ENCODE assay signal across 8 cellular contexts in genomic region chr22:24772493-24773220, GRCh38. TPM values are rescaled to one million over a fixed set of nuclear protein-coding genes. Genes with fewer than 3 reads are reported as not detected.
DNase-seq lines count a peak whose midpoint lies in the region; ATAC-seq and TF ChIP-seq lines count a peak whose summit lies in the region.

No MANE protein-coding gene starts in this region.

- H3K27me3 ChIP-seq in mesenchymal stem cell (ENCODE audit: control insufficient read depth in 1 of 2, insufficient read depth in 1 of 2, low read length in 2 of 2) = peaks cover 18 to 35% of the 10 kb centered on the region in 2 experiments
- no peaks in the 10 kb centered on the region for H3K27me3 ChIP-seq in Peyer's patch

- ATAC-seq in GM21526 (IDR thresholded peaks at IDR 0.05; ENCODE audit: low FRiP score, unreplicated experiment) = no peak

- peaks cover 7 to 9% of the 10 kb centered on the region in 2 donors for H3K4me1 Mint-ChIP-seq in immature natural killer cell
- H3K4me1 Mint-ChIP-seq in activated T-cell treated with anti-CD3 and anti-CD28 coated beads, Interleukin-2, amount 50 U/mL, for 24 hours (ENCODE audit: low read depth) = no peaks in the 10 kb centered on the region

- H2BK120ac ChIP-seq in mesenchymal stem cell (ENCODE audit: low read depth, low read length) = no peak overlapping the region

- no peak overlapping the region for H3K27ac Mint-ChIP-seq in immature natural killer cell
- H3K27ac Mint-ChIP-seq in activated T-cell treated with anti-CD3 and anti-CD28 coated beads, Interleukin-2, amount 50 U/mL, for 24 hours = no peak overlapping the region

- H3K36me3 ChIP-seq in mesenchymal stem cell (ENCODE audit: control insufficient read depth in 1 of 2, insufficient read depth in 2 of 2, low read depth in 1 of 2, low read length in 2 of 2) = no peaks in the 10 kb centered on the region
- H3K36me3 ChIP-seq in Peyer's patch = no peaks in the 10 kb centered on the region

- peak overlapping the region in 1 of 2 experiments; percentile 35 for H3K14ac ChIP-seq in mesenchymal stem cell (ENCODE audit: low read length in 2 of 2)

- H3K9ac ChIP-seq in mesenchymal stem cell (ENCODE audit: low read length) = no peak overlapping the region

- H3K79me1 ChIP-seq in mesenchymal stem cell (replicated peaks; ENCODE audit: low read length, poor library complexity, severe bottlenecking) = no peaks in the 10 kb centered on the region

- H2AK5ac ChIP-seq in mesenchymal stem cell (ENCODE audit: low read length, severe bottlenecking) = no peak overlapping the region

- no peak overlapping the region for H3K4me3 Mint-ChIP-seq in immature natural killer cell
- no peak overlapping the region for H3K4me3 Mint-ChIP-seq in activated T-cell treated with anti-CD3 and anti-CD28 coated beads, Interleukin-2, amount 50 U/mL, for 24 hours

- H2BK15ac ChIP-seq in mesenchymal stem cell (ENCODE audit: low read depth, poor library complexity, severe bottlenecking) = no peak overlapping the region

- no peak overlapping the region for H2AFZ ChIP-seq in mesenchymal stem cell (ENCODE audit: low read depth, low read length)

- H4K8ac ChIP-seq in mesenchymal stem cell (ENCODE audit: low read length) = peak overlapping the region; percentile 42

- no peak for TF ChIP-seq POLR2A in Peyer's patch (IDR thresholded peaks at IDR 0.05)

- H4K91ac ChIP-seq in mesenchymal stem cell (ENCODE audit: low read length) = no peak overlapping the region

- WGBS in mesenchymal stem cell = 46% methylated on average over 7 of the region's 7 CpGs

- no peak overlapping the region for H2BK5ac ChIP-seq in mesenchymal stem cell (ENCODE audit: low read depth, low read length, poor library complexity, severe bottlenecking)

- peaks cover 0 to 6% (median 6%) of the 10 kb centered on the region in 3 donors for H3K27me3 Mint-ChIP-seq in immature natural killer cell (ENCODE audit: low read depth in 3 of 3)
- peaks cover 10% of the 10 kb centered on the region for H3K27me3 Mint-ChIP-seq in activated T-cell treated with anti-CD3 and anti-CD28 coated beads, Interleukin-2, amount 50 U/mL, for 24 hours

- H3K4ac ChIP-seq in mesenchymal stem cell (ENCODE audit: low read depth in 1 of 2, low read length in 2 of 2) = no peak overlapping the region

- H3K4me1 ChIP-seq in mesenchymal stem cell (ENCODE audit: control insufficient read depth, insufficient read depth, low read depth, low read length) = no peaks in the 10 kb centered on the region
- H3K4me1 ChIP-seq in Peyer's patch = no peaks in the 10 kb centered on the region

- TF ChIP-seq CTCF in Peyer's patch (IDR thresholded peaks at IDR 0.05) = peak in 2 of 6 experiments; percentile 22

- in situ Hi-C loops in Caki2 (cut with HindIII; ENCODE audit: low pct_unique_long_range_greater_than_20kb, low sequenced_read_pairs) = no loop called here
- in situ Hi-C loops in T47D (cut with HindIII; ENCODE audit: low pct_unique_long_range_greater_than_20kb, low sequenced_read_pairs) = no loop called here

- H3K23ac ChIP-seq in mesenchymal stem cell (ENCODE audit: low read length in 2 of 2) = no peak overlapping the region

- H3K18ac ChIP-seq in mesenchymal stem cell (ENCODE audit: low read depth in 1 of 2, low read length in 2 of 2) = no peak overlapping the region

- no peaks in the 10 kb centered on the region for H3K9me3 Mint-ChIP-seq in immature natural killer cell
- H3K9me3 Mint-ChIP-seq in activated T-cell treated with anti-CD3 and anti-CD28 coated beads, Interleukin-2, amount 50 U/mL, for 24 hours = no peaks in the 10 kb centered on the region

- H3K9me3 ChIP-seq in mesenchymal stem cell (ENCODE audit: control insufficient read depth, low read length) (no peaks in the 10 kb centered on the region), Peyer's patch (no peaks in the 10 kb centered on the region)

- no peaks in the 10 kb centered on the region for H3K36me3 Mint-ChIP-seq in immature natural killer cell
- no peaks in the 10 kb centered on the region for H3K36me3 Mint-ChIP-seq in activated T-cell treated with anti-CD3 and anti-CD28 coated beads, Interleukin-2, amount 50 U/mL, for 24 hours (ENCODE audit: low read depth)

- H3K4me2 ChIP-seq in mesenchymal stem cell (ENCODE audit: low read length, poor library complexity, severe bottlenecking) = no peak overlapping the region

- H3K27ac ChIP-seq in mesenchymal stem cell (ENCODE audit: low read length, poor library complexity, severe bottlenecking) (no peak overlapping the region), Peyer's patch (no peak overlapping the region)

- no peak overlapping the region for H2BK12ac ChIP-seq in mesenchymal stem cell (ENCODE audit: low read length in 2 of 2)

- H3K4me3 ChIP-seq in mesenchymal stem cell (ENCODE audit: insufficient read depth in 1 of 2, low read depth in 1 of 2, low read length in 2 of 2) (no peak overlapping the region), Peyer's patch (no peak overlapping the region)

- DNase-seq in Caki2 (ENCODE audit: low read depth) (peak; percentile 22), LHCN-M2 (ENCODE audit: low read depth) (peak; percentile 60), T47D (ENCODE audit: low read depth in 1 of 2, low spot score in 1 of 2) (peak; percentile 12 to 72), mesenchymal stem cell (peak; percentile 74), Peyer's patch (no peak), immature natural killer cell (no peak)
- DNase-seq in activated T-cell treated with anti-CD3 and anti-CD28 coated beads, Interleukin-2, amount 50 U/mL, for 24 hours = no peak

RNA-seq across cellular contexts. Expression of gene PIWIL3, which starts 1.9 kb away (rescaled TPM):
- total RNA-seq in Caki2 (2014; rRNA removed; shearing (Covaris generic); ENCODE audit: low replicate concordance) = not detected in 2 replicates
- total RNA-seq in LHCN-M2 (2014; rRNA removed) = not detected in 2 replicates
- polyA plus RNA-seq in LHCN-M2 (2012) = not detected
- polyA plus RNA-seq in mesenchymal stem cell (2013, experiment 1 of 2) = not detected
- polyA plus RNA-seq in mesenchymal stem cell (2013, experiment 2 of 2) = not detected
- total RNA-seq in Peyer's patch = not detected
- not detected for polyA plus RNA-seq in immature natural killer cell

RNA-seq across cellular contexts. Expression of gene SGSM1, which starts 33.4 kb away (rescaled TPM):
- 0.06 and 0.27 TPM in 2 replicates for total RNA-seq in Caki2 (2014; rRNA removed; shearing (Covaris generic); ENCODE audit: low replicate concordance)
- total RNA-seq in LHCN-M2 (2014; rRNA removed) (not detected in 2 replicates), Peyer's patch (1 to 10 TPM; 1.4 to 3.3 (median 2.1) TPM)
- polyA plus RNA-seq in LHCN-M2 (2012) = not detected
- polyA plus RNA-seq in mesenchymal stem cell (2013, experiment 1 of 2) = 0.11 TPM
- polyA plus RNA-seq in mesenchymal stem cell (2013, experiment 2 of 2) = 0.10 TPM
- 1 to 10 TPM; 1.5 to 3.9 (median 2.4) TPM for polyA plus RNA-seq in immature natural killer cell

Comparison
In these comparisons a context has a peak if more than half of its experiments do, and no peak if none do; other contexts are left out.
1. DNase-seq: peak in Caki2 (single experiment), LHCN-M2 (single experiment), T47D (2 of 2) and mesenchymal stem cell (single experiment); none in Peyer's patch (0 of 3), immature natural killer cell (0 of 3) and activated T-cell treated with anti-CD3 and anti-CD28 coated beads, Interleukin-2, amount 50 U/mL, for 24 hours (single experiment).